ENCODE assay signal across 8 cellular contexts in genomic region chr12:49707127-49707811, GRCh38.
DNase-seq lines count a peak whose midpoint lies in the region; TF ChIP-seq lines count a peak whose summit lies in the region.

TSS of gene FMNL3 (minus strand) at chr12:49707405. CDS start at chr12:49707180, 225 bp downstream.

- no peaks in the 10 kb centered on the region for H3K9me3 ChIP-seq in MM.1S (replicated peaks; ENCODE audit: insufficient read depth, low read length)
- H3K9me3 ChIP-seq in neuron (ENCODE audit: low read length): no peaks in the 10 kb centered on the region
- no peaks in the 10 kb centered on the region for H3K9me3 ChIP-seq in subcutaneous abdominal adipose tissue (ENCODE audit: control insufficient read depth in 5 of 5, low read length in 5 of 5)

- H4K20me1 ChIP-seq in MM.1S (ENCODE audit: insufficient read depth, low read length): no peaks in the 10 kb centered on the region

- H2AFZ ChIP-seq in MM.1S (ENCODE audit: low read length) (peak within 1 kb of the TSS; percentile 76), neuron (ENCODE audit: low read depth, low read length) (peak within 1 kb of the TSS; percentile 80)

- H3K27ac ChIP-seq in MM.1S (ENCODE audit: low read length) (no peak within 1 kb of the TSS), subcutaneous abdominal adipose tissue (ENCODE audit: low read depth, low read length) (peak within 1 kb of the TSS; percentile 86)

- H3K79me2 ChIP-seq in MM.1S (ENCODE audit: low read length): peaks cover 23% of the 10 kb centered on the region; the same call in 1 of the 2 replicates

- H3K4me1 ChIP-seq in MM.1S (ENCODE audit: low read length) (peaks cover 22% of the 10 kb centered on the region), neuron (ENCODE audit: insufficient read depth, low read length) (peaks cover 27% of the 10 kb centered on the region), subcutaneous abdominal adipose tissue (ENCODE audit: control insufficient read depth in 5 of 5, insufficient read depth in 5 of 5, low read length in 5 of 5) (peaks cover 12 to 40% (median 29%) of the 10 kb centered on the region in 5 donors)

- no peaks in the 10 kb centered on the region; the same call in 1 of the 2 replicates for H3K27me3 ChIP-seq in MM.1S (replicated peaks; ENCODE audit: insufficient read depth, low read length)
- H3K27me3 ChIP-seq in neuron (ENCODE audit: insufficient read depth, low read length): no peaks in the 10 kb centered on the region
- H3K27me3 ChIP-seq in subcutaneous abdominal adipose tissue (ENCODE audit: control insufficient read depth in 5 of 5, insufficient read depth in 4 of 5, low read length in 5 of 5): peaks cover 0 to 3% (median 2%) of the 10 kb centered on the region in 5 donors

- H3K4me3 ChIP-seq in MM.1S (ENCODE audit: low read length): peak within 1 kb of the TSS; percentile 84
- peak within 1 kb of the TSS; percentile 73 to 83 for H3K4me3 ChIP-seq in foreskin fibroblast (ENCODE audit: low read depth in 1 of 2, low read length in 2 of 2)
- H3K4me3 ChIP-seq in neuron (ENCODE audit: low read length): peak within 1 kb of the TSS; percentile 94
- peak within 1 kb of the TSS; percentile 62 to 79 (median 74) for H3K4me3 ChIP-seq in subcutaneous abdominal adipose tissue (ENCODE audit: low read depth in 1 of 5, low read length in 5 of 5)

- no peaks in the 10 kb centered on the region for H3K9me2 ChIP-seq in MM.1S (replicated peaks; ENCODE audit: insufficient read depth, low read length)

- TF ChIP-seq CTCF in MM.1S (IDR thresholded peaks at IDR 0.05; ENCODE audit: low read length) (peak; percentile 97), foreskin fibroblast (IDR thresholded peaks at IDR 0.05; ENCODE audit: low read depth, low read length) (peak; percentile 88)

- peak within 1 kb of the TSS; percentile 77 for H3K4me2 ChIP-seq in MM.1S (ENCODE audit: low read depth, low read length)

- 0 out of 2 replicates have a peak, but pooled peaks cover 3% of the 10 kb centered on the region for H3F3A ChIP-seq in MM.1S (ENCODE audit: insufficient read depth, low read length)

- H3K9ac ChIP-seq in MM.1S (ENCODE audit: low read length) (peak within 1 kb of the TSS; percentile 76), subcutaneous abdominal adipose tissue (ENCODE audit: low read length in 5 of 5) (peak within 1 kb of the TSS in 4 of 5 donors; percentile 68 to 83 (median 74))

- H3K36me3 ChIP-seq in MM.1S (replicated peaks; ENCODE audit: insufficient read depth, low read length): no peaks in the 10 kb centered on the region
- H3K36me3 ChIP-seq in neuron (ENCODE audit: insufficient read depth, low read length): no peaks in the 10 kb centered on the region
- H3K36me3 ChIP-seq in subcutaneous abdominal adipose tissue (ENCODE audit: control insufficient read depth in 5 of 5, insufficient read depth in 5 of 5, low read length in 5 of 5): no peaks in the 10 kb centered on the region

- DNase-seq in GF-D8 (lab: John Stamatoyannopoulos, UW) (peak; percentile 66), HCEC 1CT (peak; percentile 93), MM.1S (peak; percentile 96), SHP77 treated with DMSO at 0.1 percent for 48 hours (lab: John Stamatoyannopoulos, UW) (peak; percentile 52), activated gamma-delta T cell treated with Interleukin-2 at 50 U/mL for 16 hours (peak; percentile 99), foreskin fibroblast (peak; percentile 98 to 100)
